ENCODE assay signal across 8 cellular contexts in genomic region chrX:13691845-13692334, GRCh38. TPM values are rescaled to one million over a fixed set of nuclear protein-coding genes. Genes with fewer than 3 reads are reported as not detected.
DNase-seq lines count a peak whose midpoint lies in the region; ATAC-seq and TF ChIP-seq lines count a peak whose summit lies in the region.
"Had no signal": no experiment of that assay in that cellular context is flagged by ENCODE, and none has a peak within 500 bp of the region (broad histone marks: within the 10 kb centered on the region; RNA-seq: fewer than 3 reads in every experiment).

No MANE protein-coding gene starts in this region.

- WGBS in mammary epithelial cell (ENCODE audit: low coverage, missing lambda C conversion rate) = 80% methylated on average over 4 of the region's 6 CpGs

- dilution Hi-C loops in mammary epithelial cell (cut with HindIII; ENCODE audit: low sequenced_read_pairs) = no loop called here

- TF ChIP-seq CTCF in KMS-11 (conservative IDR thresholded peaks at IDR 0.05; ENCODE audit: low read depth, low read length) (no peak), mammary epithelial cell (conservative IDR thresholded peaks at IDR 0.05 in 1 of 2, IDR thresholded peaks at IDR 0.05 in 1 of 2; ENCODE audit: extremely low read depth in 1 of 2, insufficient read depth in 1 of 2, low read depth in 1 of 2, low read length in 2 of 2) (no peak), GM10266 (IDR thresholded peaks at IDR 0.05; ENCODE audit: control insufficient read depth, insufficient read depth, low read depth, missing control alignments) (no peak)

- H3K9ac ChIP-seq in KMS-11 (no peak overlapping the region), mammary epithelial cell (ENCODE audit: insufficient read depth, low read length) (no peak overlapping the region)

- CTCF ChIA-PET in mammary epithelial cell (lab: Charles Lee; ENCODE audit: low non-redundant PET) = interaction anchor here (0.7 kb wide), 1 partner anchor 987 kb away, joined by 18 read pairs; no protein-coding TSS in a partner anchor

- H3K4me2 ChIP-seq in KMS-11 = peak overlapping the region; percentile 17; the same call in 1 of the 2 replicates
- H3K4me2 ChIP-seq in mammary epithelial cell (ENCODE audit: insufficient read depth, low read depth, low read length) = no peak overlapping the region

- in situ Hi-C loops in mammary epithelial cell (cut with MboI; ENCODE audit: low sequenced_read_pairs in 2 of 2) = no loop called here

- BruUV-seq in mammary epithelial cell (replicated peaks; lab: Mats Ljungman, UMichigan) = no TSS peak

- peaks cover 67% of the 10 kb centered on the region for H3K79me2 ChIP-seq in KMS-11 (ENCODE audit: insufficient read depth, low read depth)
- peaks cover 77% of the 10 kb centered on the region for H3K79me2 ChIP-seq in mammary epithelial cell (ENCODE audit: insufficient read depth, low read length)

- peaks cover 50% of the 10 kb centered on the region for H3K4me1 ChIP-seq in KMS-11 (ENCODE audit: low read depth, poor library complexity, severe bottlenecking)
- peaks cover 40% of the 10 kb centered on the region for H3K4me1 ChIP-seq in mammary epithelial cell (ENCODE audit: insufficient read depth, low read length)

- no peaks in the 10 kb centered on the region for H3K27me3 ChIP-seq in KMS-11 (ENCODE audit: insufficient read depth, low read depth)
- H3K27me3 ChIP-seq in mammary epithelial cell (ENCODE audit: insufficient read depth, low read length) = no peaks in the 10 kb centered on the region

- no peak overlapping the region for H2AFZ ChIP-seq in KMS-11 (ENCODE audit: low read depth)
- H2AFZ ChIP-seq in mammary epithelial cell (ENCODE audit: low read depth, low read length) = no peak overlapping the region

- no peak overlapping the region for H3K27ac ChIP-seq in KMS-11
- peak overlapping the region; percentile 81 for H3K27ac ChIP-seq in mammary epithelial cell (ENCODE audit: insufficient read depth, low read depth, low read length)

- no peak overlapping the region for H3K4me3 ChIP-seq in KMS-11 (IDR thresholded peaks at IDR 0.05; ENCODE audit: insufficient read depth, low read depth, low read length)
- H3K4me3 ChIP-seq in mammary epithelial cell (replicated peaks in 1 of 3; ENCODE audit: insufficient read depth in 1 of 3, low read depth in 2 of 3, low read length in 3 of 3) = no peak overlapping the region

- H3K9me3 ChIP-seq in mammary epithelial cell (replicated peaks; ENCODE audit: insufficient read depth, low read length) = no peaks in the 10 kb centered on the region

- ATAC-seq in HG03159 (IDR thresholded peaks at IDR 0.05; ENCODE audit: unreplicated experiment) = no peak

- H4K20me1 ChIP-seq in KMS-11 (ENCODE audit: insufficient read depth) (no peaks in the 10 kb centered on the region), mammary epithelial cell (ENCODE audit: insufficient read depth, low read length) (no peaks in the 10 kb centered on the region)

- intact Hi-C loops in mammary epithelial cell (cut with micrococcal nuclease) = loop anchor here (2.0 kb wide), 1 partner anchor 43 kb away; the partner anchor contains the start of genes OFD1 and TRAPPC2

- H3K36me3 ChIP-seq in KMS-11 (ENCODE audit: insufficient read depth) = no peaks in the 10 kb centered on the region
- no peaks in the 10 kb centered on the region for H3K36me3 ChIP-seq in mammary epithelial cell (ENCODE audit: insufficient read depth, low read length)

- peak; percentile 6 for DNase-seq in EH (ENCODE audit: low read depth)
- no peak for DNase-seq in mammary epithelial cell
- DNase-seq in renal cortical epithelial cell (ENCODE audit: low read depth) = peak; percentile 68
- DNase-seq in GM10266 (ENCODE audit: extremely low spot score) = no peak
- no peak for DNase-seq in D341Med (ENCODE audit: low spot score)
- DNase-seq: NCI-H1092 had no signal

RNA-seq across cellular contexts. Expression of gene RAB9A, which starts 3.0 kb away (rescaled TPM):
- total RNA-seq in mammary epithelial cell = 10 to 100 TPM; 37.2 to 42.2 TPM
- polyA plus RNA-seq in mammary epithelial cell = 31.8 TPM
- 9.4 TPM for polyA minus RNA-seq in mammary epithelial cell
- total RNA-seq in renal cortical epithelial cell = 50.4 and 94.3 TPM in 2 replicates

RNA-seq across cellular contexts. Expression of gene TCEANC, which starts 38.9 kb away (rescaled TPM):
- total RNA-seq in mammary epithelial cell = 1 to 10 TPM; 3.9 to 4.2 TPM
- 0.69 TPM for polyA plus RNA-seq in mammary epithelial cell
- polyA minus RNA-seq in mammary epithelial cell = not detected
- total RNA-seq in renal cortical epithelial cell = 2.5 and 4.5 TPM in 2 replicates

RNA-seq across cellular contexts. Expression of gene TRAPPC2, which starts 42.5 kb away (rescaled TPM):
- total RNA-seq in mammary epithelial cell (10 to 100 TPM; 25.3 to 31.2 TPM), renal cortical epithelial cell (28.1 and 32.5 TPM in 2 replicates)
- 13.9 TPM for polyA plus RNA-seq in mammary epithelial cell
- 20.3 TPM for polyA minus RNA-seq in mammary epithelial cell

RNA-seq across cellular contexts. Expression of gene OFD1, which starts 42.7 kb away (rescaled TPM):
- total RNA-seq in mammary epithelial cell = 10 to 100 TPM; 39.3 to 42.0 TPM
- 12.5 TPM for polyA plus RNA-seq in mammary epithelial cell
- 3.2 TPM for polyA minus RNA-seq in mammary epithelial cell
- 17.5 and 27.3 TPM in 2 replicates for total RNA-seq in renal cortical epithelial cell

Comparison
In these comparisons a context has a peak if more than half of its experiments do, and no peak if none do; other contexts are left out.
1. DNase-seq: peak in EH (single experiment) and renal cortical epithelial cell (single experiment); none in mammary epithelial cell (single experiment), GM10266 (single experiment) and D341Med (single experiment).